Comparison of ENCODE assay signal across 9 cellular contexts in the genomic region with DNA sequence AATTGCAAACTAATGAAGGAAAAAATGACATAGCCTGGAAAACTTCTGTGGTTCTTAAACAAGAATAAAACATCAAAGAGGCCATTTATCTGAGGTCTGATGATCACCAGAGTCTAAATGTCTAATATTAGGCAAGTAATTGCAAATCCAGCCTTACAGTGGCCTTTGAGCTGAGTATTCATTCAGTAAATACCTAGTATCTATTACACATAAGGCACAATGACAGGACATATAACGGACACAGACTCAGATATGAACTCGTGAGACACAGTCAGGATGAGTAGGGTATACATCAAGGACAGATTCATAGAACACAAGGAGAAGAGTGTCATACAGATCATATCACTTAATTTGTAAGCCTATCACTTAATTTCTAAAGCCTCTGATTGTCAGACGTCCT.
"Had no signal": no experiment of that assay in that cellular context is flagged by ENCODE, and none has a peak within 500 bp of the region (broad histone marks: within the 10 kb centered on the region; RNA-seq: fewer than 3 reads in every experiment).

No MANE protein-coding gene starts in this region.

- H3K27ac ChIP-seq: GM23248, HL-60 had no signal

- ATAC-seq: HCT116, K562 had no signal

- H3K4me3 ChIP-seq: GM23248, HAP-1, K562 had no signal

- H3K9ac ChIP-seq: GM23248 had no signal

- H3K27ac Mint-ChIP-seq: HFFc6 had no signal

- H3K4me1 ChIP-seq: HAP-1 had no signal

- H3K9me3 ChIP-seq: HAP-1 had no signal

- H3K9me3 Mint-ChIP-seq: HFFc6 had no signal

- H2AFZ ChIP-seq: GM23248 had no signal

- FAIRE-seq: K562 had no signal

- H3K4me3 Mint-ChIP-seq: HFFc6 had no signal

- DNase-seq: GM23248, GOT3, H7, HFFc6, IMR-90 had no signal
